ENCODE assay signal across 18 cellular contexts in the genomic region with DNA sequence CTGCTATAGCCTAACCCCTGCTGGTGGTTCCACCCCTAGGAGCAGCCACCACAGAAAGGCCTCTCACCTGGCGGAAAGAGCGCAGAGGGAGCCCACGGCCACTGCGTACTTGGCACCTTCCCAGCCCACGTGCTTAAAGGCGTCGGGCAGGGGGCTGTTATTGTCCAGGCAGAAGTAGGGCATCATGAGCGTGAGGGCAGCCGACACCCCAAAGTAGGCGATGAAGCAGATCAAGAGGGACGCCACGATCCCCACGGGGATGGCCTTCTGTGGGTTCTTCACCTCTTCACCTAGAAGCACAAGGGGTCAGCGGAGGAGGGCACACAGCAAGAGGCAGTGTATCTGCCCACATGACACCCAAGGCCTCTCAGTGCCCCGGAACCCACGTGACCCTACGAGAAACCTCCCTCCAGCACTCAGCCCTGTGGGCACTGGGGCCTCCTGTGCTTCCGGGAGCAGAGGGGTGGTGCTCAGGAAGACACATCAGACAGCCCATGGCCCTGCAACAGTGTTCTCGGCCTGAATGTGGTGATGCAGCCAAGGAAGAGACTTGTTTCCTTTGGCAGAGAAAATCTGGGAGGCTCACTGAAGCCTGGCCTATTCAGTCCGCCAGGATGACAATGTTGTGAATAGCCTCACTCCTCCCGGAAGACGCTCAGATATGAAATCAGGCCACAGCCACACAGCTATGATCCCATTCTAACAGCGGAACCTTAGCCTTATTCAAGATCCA.
DNase-seq lines count a peak whose midpoint lies in the region; ATAC-seq and TF ChIP-seq lines count a peak whose summit lies in the region.
"Had no signal": no experiment of that assay in that cellular context is flagged by ENCODE, and none has a peak within 500 bp of the region (broad histone marks: within the 10 kb centered on the region; RNA-seq: fewer than 3 reads in every experiment).

No MANE protein-coding gene starts in this region.

- CTCF ChIA-PET in activated CD8-positive, alpha-beta T cell treated with anti-CD3 and anti-CD28 coated beads, Interleukin-2, amount 10 ng/mL, durations not matched to agents 7 days and 5 days (lab: Charles Lee): interaction anchor here (0.9 to 1.3 kb wide), 2 partner anchors 9 to 16 kb away, joined by 3 to 4 read pairs; no protein-coding TSS in a partner anchor

- peaks cover 72% of the 10 kb centered on the region for H3K36me3 Mint-ChIP-seq in HFFc6 (ENCODE audit: low read depth)
- peaks cover 53 to 67% of the 10 kb centered on the region in 2 donors for H3K36me3 Mint-ChIP-seq in stimulated activated naive B cell treated with anti-CD40 and anti-IgM and Interleukin-4, amounts not matched to agents 10 μg/mL and 1 μg/mL and 100 μg/mL, for 72 hours
- peaks cover 42% of the 10 kb centered on the region for H3K36me3 Mint-ChIP-seq in activated CD8-positive, alpha-beta T cell treated with anti-CD3 and anti-CD28 coated beads, Interleukin-2, amount 10 ng/mL, durations not matched to agents 7 days and 5 days (ENCODE audit: low read depth)

- H3K36me3 ChIP-seq in right atrium auricular region (peaks cover 36% of the 10 kb centered on the region), MM.1S (replicated peaks; ENCODE audit: insufficient read depth, low read length) (no peaks in the 10 kb centered on the region)

- TF ChIP-seq CTCF in HFFc6 (IDR thresholded peaks at IDR 0.05) (no peak), choroid plexus epithelial cell (conservative IDR thresholded peaks at IDR 0.05; ENCODE audit: low read depth, low read length) (peak; percentile 21), right atrium auricular region (IDR thresholded peaks at IDR 0.05) (no peak), MM.1S (IDR thresholded peaks at IDR 0.05; ENCODE audit: low read length) (no peak)

- H3K4me2 ChIP-seq in MM.1S (ENCODE audit: low read depth, low read length): no peak overlapping the region
- H3K4me2 ChIP-seq: KMS-11 had no signal

- H3K9me3 ChIP-seq in right atrium auricular region (no peaks in the 10 kb centered on the region), MM.1S (replicated peaks; ENCODE audit: insufficient read depth, low read length) (no peaks in the 10 kb centered on the region)
- H3K9me3 ChIP-seq: Peyer's patch, upper lobe of left lung had no signal

- H3K4me3 Mint-ChIP-seq in HFFc6: no peak overlapping the region
- no peak overlapping the region for H3K4me3 Mint-ChIP-seq in stimulated activated naive B cell treated with anti-CD40 and anti-IgM and Interleukin-4, amounts not matched to agents 10 μg/mL and 1 μg/mL and 100 μg/mL, for 72 hours
- no peak overlapping the region for H3K4me3 Mint-ChIP-seq in activated CD8-positive, alpha-beta T cell treated with anti-CD3 and anti-CD28 coated beads, Interleukin-2, amount 10 ng/mL, durations not matched to agents 7 days and 5 days
- H3K4me3 Mint-ChIP-seq: T-helper 1 cell treated with Interleukin-12 subunit alpha and Interleukin-12 subunit beta and Interleukin-4 antibody, amounts not matched to agents 30 μg/mL and 1 μg/mL, for 36 hours had no signal

- POLR2A ChIA-PET in activated CD8-positive, alpha-beta T cell treated with anti-CD3 and anti-CD28 coated beads, Interleukin-2, amount 10 ng/mL, durations not matched to agents 7 days and 5 days (lab: Charles Lee): no interaction called here

- H3K27ac ChIP-seq in right atrium auricular region (peak overlapping the region; percentile 77 to 84), MM.1S (ENCODE audit: low read length) (no peak overlapping the region)
- H3K27ac ChIP-seq: KMS-11, Peyer's patch, upper lobe of left lung had no signal

- H3K27ac Mint-ChIP-seq in HFFc6: peak overlapping the region; percentile 97
- H3K27ac Mint-ChIP-seq in stimulated activated naive B cell treated with anti-CD40 and anti-IgM and Interleukin-4, amounts not matched to agents 10 μg/mL and 1 μg/mL and 100 μg/mL, for 72 hours: peak overlapping the region; percentile 47
- no peak overlapping the region for H3K27ac Mint-ChIP-seq in activated CD8-positive, alpha-beta T cell treated with anti-CD3 and anti-CD28 coated beads, Interleukin-2, amount 10 ng/mL, durations not matched to agents 7 days and 5 days
- H3K27ac Mint-ChIP-seq: T-helper 1 cell treated with Interleukin-12 subunit alpha and Interleukin-12 subunit beta and Interleukin-4 antibody, amounts not matched to agents 30 μg/mL and 1 μg/mL, for 36 hours had no signal

- no peak for ATAC-seq in stimulated activated naive B cell treated with anti-CD40 and anti-IgM and Interleukin-4, amounts not matched to agents 10 μg/mL and 1 μg/mL and 100 μg/mL, for 72 hours (replicated peaks)
- no peak for ATAC-seq in activated CD8-positive, alpha-beta T cell treated with anti-CD3 and anti-CD28 coated beads, Interleukin-2, amount 10 ng/mL, durations not matched to agents 7 days and 5 days
- ATAC-seq: GM12878 had no signal

- H3K4me1 ChIP-seq in right atrium auricular region: peaks cover 0 to 19% of the 10 kb centered on the region in 2 donors
- H3K4me1 ChIP-seq in MM.1S (ENCODE audit: low read length): no peaks in the 10 kb centered on the region
- H3K4me1 ChIP-seq: Peyer's patch, upper lobe of left lung had no signal

- no peak overlapping the region for H2AFZ ChIP-seq in MM.1S (ENCODE audit: low read length)

- no peaks in the 10 kb centered on the region for H3K9me2 ChIP-seq in MM.1S (replicated peaks; ENCODE audit: insufficient read depth, low read length)

- no peak overlapping the region for H3K4me3 ChIP-seq in choroid plexus epithelial cell (ENCODE audit: low read depth, low read length)
- H3K4me3 ChIP-seq in right atrium auricular region: peak overlapping the region in 1 of 2 donors; percentile 29
- no peak overlapping the region for H3K4me3 ChIP-seq in MM.1S (ENCODE audit: low read length)
- H3K4me3 ChIP-seq: GM12878, Peyer's patch, upper lobe of left lung had no signal

- H3F3A ChIP-seq in MM.1S (ENCODE audit: insufficient read depth, low read length): no peaks in the 10 kb centered on the region

- no peak for DNase-seq in HFFc6
- peak; percentile 86 for DNase-seq in choroid plexus epithelial cell (ENCODE audit: low read depth)
- DNase-seq in right atrium auricular region (ENCODE audit: low spot score): peak; percentile 91
- DNase-seq in stimulated activated naive B cell treated with anti-CD40 and anti-IgM and Interleukin-4, amounts not matched to agents 10 μg/mL and 1 μg/mL and 100 μg/mL, for 72 hours: no peak
- DNase-seq in MM.1S: no peak
- DNase-seq in activated CD8-positive, alpha-beta T cell treated with anti-CD3 and anti-CD28 coated beads, Interleukin-2, amount 10 ng/mL, durations not matched to agents 7 days and 5 days: no peak
- no peak for DNase-seq in AML-193 (lab: John Stamatoyannopoulos, UW)
- DNase-seq in NCI-H2107 treated with DMSO at 0.1 percent for 48 hours (lab: John Stamatoyannopoulos, UW; ENCODE audit: unreplicated experiment): no peak
- DNase-seq: activated CD4-positive, alpha-beta T cell treated with anti-CD3 and anti-CD28 coated beads for 48 hours; anterior cingulate cortex; DMS79 treated with DMSO at 0.1 percent for 48 hours; hypothalamus; stimulated activated CD4-positive, alpha-beta T cell treated with anti-CD3 and anti-CD28 coated beads, Interleukin-15, amount 100 ng/mL, for 24 hours; upper lobe of left lung had no signal

- H3K79me2 ChIP-seq in MM.1S (ENCODE audit: low read length): no peaks in the 10 kb centered on the region

- H3K9me3 Mint-ChIP-seq in HFFc6: no peaks in the 10 kb centered on the region
- no peaks in the 10 kb centered on the region for H3K9me3 Mint-ChIP-seq in stimulated activated naive B cell treated with anti-CD40 and anti-IgM and Interleukin-4, amounts not matched to agents 10 μg/mL and 1 μg/mL and 100 μg/mL, for 72 hours
- H3K9me3 Mint-ChIP-seq in activated CD8-positive, alpha-beta T cell treated with anti-CD3 and anti-CD28 coated beads, Interleukin-2, amount 10 ng/mL, durations not matched to agents 7 days and 5 days (ENCODE audit: insufficient read depth): no peaks in the 10 kb centered on the region
- H3K9me3 Mint-ChIP-seq: T-helper 1 cell treated with Interleukin-12 subunit alpha and Interleukin-12 subunit beta and Interleukin-4 antibody, amounts not matched to agents 30 μg/mL and 1 μg/mL, for 36 hours had no signal

- no peak overlapping the region for H3K9ac ChIP-seq in MM.1S (ENCODE audit: low read length)
- H3K9ac ChIP-seq: KMS-11 had no signal

- peaks cover 3% of the 10 kb centered on the region for H3K27me3 Mint-ChIP-seq in HFFc6 (ENCODE audit: insufficient read depth)
- H3K27me3 Mint-ChIP-seq in stimulated activated naive B cell treated with anti-CD40 and anti-IgM and Interleukin-4, amounts not matched to agents 10 μg/mL and 1 μg/mL and 100 μg/mL, for 72 hours: no peaks in the 10 kb centered on the region
- no peaks in the 10 kb centered on the region for H3K27me3 Mint-ChIP-seq in activated CD8-positive, alpha-beta T cell treated with anti-CD3 and anti-CD28 coated beads, Interleukin-2, amount 10 ng/mL, durations not matched to agents 7 days and 5 days (ENCODE audit: low read depth)

- H3K4me1 Mint-ChIP-seq in HFFc6 (ENCODE audit: low read depth): peaks cover 50% of the 10 kb centered on the region
- H3K4me1 Mint-ChIP-seq in stimulated activated naive B cell treated with anti-CD40 and anti-IgM and Interleukin-4, amounts not matched to agents 10 μg/mL and 1 μg/mL and 100 μg/mL, for 72 hours: no peaks in the 10 kb centered on the region
- H3K4me1 Mint-ChIP-seq in activated CD8-positive, alpha-beta T cell treated with anti-CD3 and anti-CD28 coated beads, Interleukin-2, amount 10 ng/mL, durations not matched to agents 7 days and 5 days (ENCODE audit: low read depth): no peaks in the 10 kb centered on the region

- H4K20me1 ChIP-seq in MM.1S (ENCODE audit: insufficient read depth, low read length): no peaks in the 10 kb centered on the region

- H3K27me3 ChIP-seq in right atrium auricular region (no peaks in the 10 kb centered on the region), MM.1S (replicated peaks; ENCODE audit: insufficient read depth, low read length) (no peaks in the 10 kb centered on the region)
- H3K27me3 ChIP-seq: Peyer's patch, upper lobe of left lung had no signal

Comparison
In these comparisons a context has a peak if more than half of its experiments do, and no peak if none do; other contexts are left out.
1. DNase-seq: peak in choroid plexus epithelial cell (single experiment) and right atrium auricular region (single experiment); none in HFFc6 (single experiment), stimulated activated naive B cell treated with anti-CD40 and anti-IgM and Interleukin-4, amounts not matched to agents 10 μg/mL and 1 μg/mL and 100 μg/mL, for 72 hours (single experiment), MM.1S (single experiment), activated CD8-positive, alpha-beta T cell treated with anti-CD3 and anti-CD28 coated beads, Interleukin-2, amount 10 ng/mL, durations not matched to agents 7 days and 5 days (single experiment), AML-193 (0 of 2) and NCI-H2107 treated with DMSO at 0.1 percent for 48 hours (single experiment).